1 cellular context compared by ENCODE assay signal in the genomic region with DNA sequence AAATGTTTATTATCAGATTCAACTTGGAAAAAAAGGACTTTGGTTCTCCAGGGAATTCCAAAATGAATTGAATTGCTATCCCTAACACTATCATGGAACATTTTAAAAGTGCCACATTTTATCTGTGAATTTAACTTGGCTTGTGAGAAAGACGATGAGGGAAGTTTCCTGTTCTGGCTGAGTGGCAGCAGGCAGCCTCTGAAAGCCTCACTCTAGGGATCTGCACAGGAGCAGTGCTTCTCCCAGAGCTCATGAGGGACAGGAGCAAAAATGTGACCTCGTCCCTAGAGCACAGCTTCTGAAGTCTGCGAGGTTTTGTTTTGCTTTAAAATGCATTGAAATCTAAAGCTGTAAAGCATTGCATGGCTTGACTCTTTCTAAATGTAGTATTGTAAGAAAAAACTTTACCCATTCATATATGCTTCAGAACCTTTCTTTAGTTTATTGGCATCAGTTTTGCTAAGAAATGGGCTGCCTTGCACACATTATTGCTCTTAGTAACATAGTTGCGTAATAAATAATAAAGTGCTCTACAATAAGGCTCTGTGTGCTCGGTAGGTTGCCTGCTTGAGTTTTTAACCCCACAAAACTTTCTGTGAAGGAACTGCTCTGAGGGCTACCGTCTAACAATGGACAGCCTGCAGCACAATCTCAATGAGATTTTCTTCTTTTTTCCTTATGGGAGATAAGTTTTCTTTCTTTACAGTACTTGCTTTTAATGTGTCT.
TF ChIP-seq lines count a peak whose summit lies in the region.

No MANE protein-coding gene starts in this region.

TF ChIP-seq in SK-N-SH, 30 proteins besides CTCF, POLR2A, EP300 and RAD21 (continued from another document):
- TF ChIP-seq, protein P1, sequence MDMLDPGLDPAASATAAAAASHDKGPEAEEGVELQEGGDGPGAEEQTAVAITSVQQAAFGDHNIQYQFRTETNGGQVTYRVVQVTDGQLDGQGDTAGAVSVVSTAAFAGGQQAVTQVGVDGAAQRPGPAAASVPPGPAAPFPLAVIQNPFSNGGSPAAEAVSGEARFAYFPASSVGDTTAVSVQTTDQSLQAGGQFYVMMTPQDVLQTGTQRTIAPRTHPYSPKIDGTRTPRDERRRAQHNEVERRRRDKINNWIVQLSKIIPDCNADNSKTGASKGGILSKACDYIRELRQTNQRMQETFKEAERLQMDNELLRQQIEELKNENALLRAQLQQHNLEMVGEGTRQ (IDR thresholded peaks at IDR 0.05; ENCODE audit: borderline replicate concordance, low read depth, low read length) = no peak
- TF ChIP-seq RCOR1 (IDR thresholded peaks at IDR 0.05; ENCODE audit: low read length) (no peak), POLR2AphosphoS5 (IDR thresholded peaks at IDR 0.05; ENCODE audit: low read depth, low read length) (no peak), EZH2phosphoT487 (IDR thresholded peaks at IDR 0.05; ENCODE audit: borderline replicate concordance, low read depth) (no peak), NFIC (IDR thresholded peaks at IDR 0.05; ENCODE audit: borderline replicate concordance) (no peak), GABPA (IDR thresholded peaks at IDR 0.05; ENCODE audit: low read depth) (no peak), CHD2 (IDR thresholded peaks at IDR 0.05; ENCODE audit: low read length, partially characterized antibody) (no peak), MEF2A (IDR thresholded peaks at IDR 0.05; ENCODE audit: borderline replicate concordance, low read depth) (no peak)
- TF ChIP-seq, protein P2, sequence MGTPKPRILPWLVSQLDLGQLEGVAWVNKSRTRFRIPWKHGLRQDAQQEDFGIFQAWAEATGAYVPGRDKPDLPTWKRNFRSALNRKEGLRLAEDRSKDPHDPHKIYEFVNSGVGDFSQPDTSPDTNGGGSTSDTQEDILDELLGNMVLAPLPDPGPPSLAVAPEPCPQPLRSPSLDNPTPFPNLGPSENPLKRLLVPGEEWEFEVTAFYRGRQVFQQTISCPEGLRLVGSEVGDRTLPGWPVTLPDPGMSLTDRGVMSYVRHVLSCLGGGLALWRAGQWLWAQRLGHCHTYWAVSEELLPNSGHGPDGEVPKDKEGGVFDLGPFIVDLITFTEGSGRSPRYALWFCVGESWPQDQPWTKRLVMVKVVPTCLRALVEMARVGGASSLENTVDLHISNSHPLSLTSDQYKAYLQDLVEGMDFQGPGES (IDR thresholded peaks at IDR 0.05; ENCODE audit: low read depth, low read length) = no peak
